In genomic region chr20:49545572-49545971, GRCh38 we compare ENCODE assay signal across 15 cellular contexts. TPM values are rescaled to one million over a fixed set of nuclear protein-coding genes. Genes with fewer than 3 reads are reported as not detected.
DNase-seq lines count a peak whose midpoint lies in the region; ATAC-seq and TF ChIP-seq lines count a peak whose summit lies in the region.
"Had no signal": no experiment of that assay in that cellular context is flagged by ENCODE, and none has a peak within 500 bp of the region (broad histone marks: within the 10 kb centered on the region; RNA-seq: fewer than 3 reads in every experiment).

No MANE protein-coding gene starts in this region.

- H3K4me2 ChIP-seq in OCI-LY7 (ENCODE audit: low read length), result no peak overlapping the region

- CTCF ChIA-PET in AG04449 (lab: Yijun Ruan, JAX), result interaction anchor here (0.9 to 13.4 kb wide), 4 partner anchors 10 to 211 kb away, joined by 3 to 626 read pairs (median 4); no protein-coding TSS in a partner anchor
- CTCF ChIA-PET in OCI-LY7 (lab: Charles Lee; ENCODE audit: unreplicated experiment), result no interaction called here

- H3K9me3 ChIP-seq in OCI-LY7 (ENCODE audit: low read length), result peaks cover 7% of the 10 kb centered on the region
- H3K9me3 ChIP-seq: colonic mucosa, ovary had no signal

- H3K27me3 Mint-ChIP-seq in activated T-helper 17 cell treated with anti-CD3 and anti-CD28 coated beads, Interleukin-2, amount 50 U/mL, for 72 hours, result no peaks in the 10 kb centered on the region

- H2AFZ ChIP-seq in OCI-LY7 (ENCODE audit: low read length), result no peak overlapping the region

- H3K4me3 Mint-ChIP-seq in activated T-helper 17 cell treated with anti-CD3 and anti-CD28 coated beads, Interleukin-2, amount 50 U/mL, for 72 hours, result no peak overlapping the region
- H3K4me3 Mint-ChIP-seq: activated naive CD4-positive, alpha-beta T cell treated with anti-CD3 and anti-CD28 coated beads, Interleukin-2, amount 10 ng/mL, durations not matched to agents 7 days and 5 days had no signal

- no peaks in the 10 kb centered on the region for H3K9me3 Mint-ChIP-seq in activated T-helper 17 cell treated with anti-CD3 and anti-CD28 coated beads, Interleukin-2, amount 50 U/mL, for 72 hours

- no peaks in the 10 kb centered on the region for H3K4me1 ChIP-seq in OCI-LY7 (ENCODE audit: insufficient read depth, low read length, poor library complexity, severe bottlenecking)
- H3K4me1 ChIP-seq: colonic mucosa had no signal

- TF ChIP-seq CTCF in AG04449 (IDR thresholded peaks at IDR 0.05; ENCODE audit: insufficient read depth, low read length, missing control alignments) (peak; percentile 4), GM12864 (IDR thresholded peaks at IDR 0.05; ENCODE audit: low read depth, low read length, missing control alignments) (peak; percentile 49), OCI-LY7 (conservative IDR thresholded peaks at IDR 0.05; ENCODE audit: low read length) (peak; percentile 71), epithelial cell of proximal tubule (conservative IDR thresholded peaks at IDR 0.05; ENCODE audit: low read depth, low read length) (peak; percentile 43)

- intact Hi-C loops in OCI-LY7 (cut with micrococcal nuclease; ENCODE audit: unreplicated experiment), result no loop called here

- no peaks in the 10 kb centered on the region for H3K9me2 ChIP-seq in OCI-LY7 (ENCODE audit: insufficient read depth, low read length)

- H3K36me3 Mint-ChIP-seq in activated T-helper 17 cell treated with anti-CD3 and anti-CD28 coated beads, Interleukin-2, amount 50 U/mL, for 72 hours (ENCODE audit: low read depth), result no peaks in the 10 kb centered on the region

- POLR2A ChIA-PET in AG04449 (lab: Yijun Ruan, JAX), result no interaction called here
- POLR2A ChIA-PET in OCI-LY7 (lab: Charles Lee), result interaction anchor here (0.5 to 0.9 kb wide), 2 partner anchors 51 to 244 kb away, joined by 3 to 4 read pairs; no protein-coding TSS in a partner anchor

- H3K4me1 Mint-ChIP-seq in activated T-helper 17 cell treated with anti-CD3 and anti-CD28 coated beads, Interleukin-2, amount 50 U/mL, for 72 hours, result peaks cover 4% of the 10 kb centered on the region

- no peak overlapping the region for H3K27ac ChIP-seq in OCI-LY7 (ENCODE audit: low read depth, low read length, poor library complexity, severe bottlenecking)
- H3K27ac ChIP-seq: colonic mucosa, ovary had no signal

- no peak overlapping the region for H3K4me3 ChIP-seq in AG04449 (ENCODE audit: low read depth, low read length)
- H3K4me3 ChIP-seq in GM12864 (ENCODE audit: low read depth, low read length), result no peak overlapping the region
- no peak overlapping the region for H3K4me3 ChIP-seq in OCI-LY7 (ENCODE audit: low read depth, low read length, poor library complexity, severe bottlenecking)
- no peak overlapping the region for H3K4me3 ChIP-seq in epithelial cell of proximal tubule (ENCODE audit: low read depth, low read length)
- H3K4me3 ChIP-seq: colonic mucosa, ovary had no signal

- no peaks in the 10 kb centered on the region for H3K79me2 ChIP-seq in OCI-LY7 (ENCODE audit: insufficient read depth, low read depth, low read length)

- no peaks in the 10 kb centered on the region for H3K36me3 ChIP-seq in OCI-LY7 (ENCODE audit: insufficient read depth, low read length)
- H3K36me3 ChIP-seq: colonic mucosa, ovary had no signal

- H3K27ac Mint-ChIP-seq in activated T-helper 17 cell treated with anti-CD3 and anti-CD28 coated beads, Interleukin-2, amount 50 U/mL, for 72 hours, result no peak overlapping the region
- H3K27ac Mint-ChIP-seq: activated naive CD4-positive, alpha-beta T cell treated with anti-CD3 and anti-CD28 coated beads, Interleukin-2, amount 10 ng/mL, durations not matched to agents 7 days and 5 days had no signal

- BruUV-seq in OCI-LY7 (replicated peaks; lab: Mats Ljungman, UMichigan), result no TSS peak

- H4K20me1 ChIP-seq in OCI-LY7 (ENCODE audit: insufficient read depth, low read length), result no peaks in the 10 kb centered on the region

- ATAC-seq in activated T-helper 17 cell treated with anti-CD3 and anti-CD28 coated beads, Interleukin-2, amount 50 U/mL, for 72 hours (replicated peaks), result no peak
- ATAC-seq in GM18867 (IDR thresholded peaks at IDR 0.05; ENCODE audit: unreplicated experiment), result no peak
- ATAC-seq: stimulated activated naive CD8-positive, alpha-beta T cell treated with anti-CD3 and anti-CD28 coated beads, Interleukin-15, Interleukin-2, amounts not matched to agents 100 U/mL and 50 U/mL, for 24 hours had no signal

- no peak for DNase-seq in AG04449 (ENCODE audit: low read depth, low spot score)
- DNase-seq in GM12864 (ENCODE audit: low read depth), result no peak
- peak; percentile 22 for DNase-seq in OCI-LY7 (ENCODE audit: low spot score)
- no peak for DNase-seq in epithelial cell of proximal tubule (ENCODE audit: low read depth)
- DNase-seq in cerebellar cortex (ENCODE audit: low spot score), result no peak
- no peak for DNase-seq in pons (ENCODE audit: low spot score)
- DNase-seq: activated CD4-positive, alpha-beta T cell treated with anti-CD3 and anti-CD28 coated beads for 1 hour; activated naive CD4-positive, alpha-beta T cell treated with anti-CD3 and anti-CD28 coated beads, Interleukin-2, amount 10 ng/mL, durations not matched to agents 7 days and 5 days; colonic mucosa; Karpas-422; ovary; stimulated activated naive CD8-positive, alpha-beta T cell treated with anti-CD3 and anti-CD28 coated beads, Interleukin-15, Interleukin-2, amounts not matched to agents 100 U/mL and 50 U/mL, for 24 hours had no signal

RNA-seq across cellular contexts. Expression of gene PTGIS, which starts 22.4 kb away (rescaled TPM):
- total RNA-seq in OCI-LY7 (2014; rRNA removed; shearing (Covaris generic)), result not detected in 2 replicates
- total RNA-seq in OCI-LY7 (2022) (not detected in 2 replicates), epithelial cell of proximal tubule (not detected in 2 replicates)
- total RNA-seq in activated T-helper 17 cell treated with anti-CD3 and anti-CD28 coated beads, Interleukin-2, amount 50 U/mL, for 72 hours, result 1 to 10 TPM in 1 of 2 donors, under 1 TPM in 1; 0.56 to 2.3 TPM
- total RNA-seq: NCI-H460 had no signal

Comparison
In these comparisons a context has a peak if more than half of its experiments do, and no peak if none do; other contexts are left out.
1. CTCF ChIP-seq: peak in every context shown above with its lines; median percentile 71 in OCI-LY7; 49 in GM12864; 43 in epithelial cell of proximal tubule; 4 in AG04449.